ENCODE assay signal across 28 cellular contexts in the genomic region with DNA sequence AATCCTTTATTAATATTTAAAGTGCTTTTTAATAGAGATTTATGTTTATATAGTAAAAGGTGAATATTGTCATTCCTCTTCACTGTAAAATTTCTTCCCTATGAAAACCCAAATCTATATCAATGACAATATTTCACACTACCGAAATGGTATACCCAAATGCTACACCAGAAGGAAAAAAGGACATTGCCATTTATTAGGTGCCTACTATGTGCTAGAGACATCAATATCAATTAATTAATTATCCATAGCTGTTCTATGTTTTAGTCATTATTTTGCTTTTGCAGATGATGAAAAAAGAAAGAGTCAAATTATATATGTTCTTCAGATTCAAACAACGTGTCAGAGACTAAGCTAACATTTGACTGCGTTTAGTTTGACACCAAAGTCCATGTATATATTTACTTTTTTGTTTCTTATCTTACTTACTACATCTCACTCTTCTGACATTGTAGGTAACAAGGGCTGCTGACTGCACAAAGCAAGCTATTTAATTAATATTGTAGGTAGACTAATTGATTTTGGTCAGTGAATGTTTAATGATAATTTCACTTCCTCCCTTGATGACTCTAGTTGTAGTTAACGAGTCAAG.
"Had no signal": no experiment of that assay in that cellular context is flagged by ENCODE, and none has a peak within 500 bp of the region (broad histone marks: within the 10 kb centered on the region; RNA-seq: fewer than 3 reads in every experiment).

No MANE protein-coding gene starts in this region.

- FAIRE-seq: colon, endometrium, endothelial cell of umbilical vein, frontal cortex had no signal

- H3K27me3 ChIP-seq: colonic mucosa, esophagus muscularis mucosa, esophagus squamous epithelium, foreskin keratinocyte, gastrocnemius medialis, gastroesophageal sphincter, heart left ventricle, heart right ventricle had no signal

- H3K9me3 ChIP-seq: colonic mucosa, esophagus squamous epithelium, gastrocnemius medialis had no signal

- H3K27ac ChIP-seq: colonic mucosa, coronary artery, dorsolateral prefrontal cortex, epithelial cell of prostate, esophagus muscularis mucosa, esophagus squamous epithelium, foreskin keratinocyte, gastrocnemius medialis, gastroesophageal sphincter, heart left ventricle, heart right ventricle had no signal

- ATAC-seq: effector memory CD8-positive, alpha-beta T cell; esophagus mucosa; foreskin keratinocyte; gastrocnemius medialis; gastroesophageal sphincter; heart left ventricle; heart right ventricle had no signal

- H3K36me3 ChIP-seq: colonic mucosa, esophagus muscularis mucosa, esophagus squamous epithelium, gastrocnemius medialis, gastroesophageal sphincter, heart left ventricle, heart right ventricle had no signal

- H3K4me1 ChIP-seq: colonic mucosa, esophagus muscularis mucosa, esophagus squamous epithelium, foreskin keratinocyte, gastrocnemius medialis, gastroesophageal sphincter, heart left ventricle, heart right ventricle had no signal

- H3K4me3 ChIP-seq: colonic mucosa, coronary artery, dorsolateral prefrontal cortex, esophagus muscularis mucosa, esophagus squamous epithelium, gastrocnemius medialis, gastroesophageal sphincter, heart left ventricle, heart right ventricle had no signal

- DNase-seq: colonic mucosa; cortex of kidney; dermis blood vessel endothelial cell; dorsolateral prefrontal cortex; effector CD4-positive, alpha-beta T cell; effector CD8-positive, alpha-beta T cell; effector memory CD4-positive, alpha-beta T cell; effector memory CD8-positive, alpha-beta T cell; endodermal cell; erythroblast; esophagus squamous epithelium; foreskin fibroblast; foreskin keratinocyte; foreskin melanocyte; gastrocnemius medialis; glutamatergic neuron; head of caudate nucleus; heart left ventricle; heart right ventricle had no signal
